7 cellular contexts compared by ENCODE assay signal in the genomic region with DNA sequence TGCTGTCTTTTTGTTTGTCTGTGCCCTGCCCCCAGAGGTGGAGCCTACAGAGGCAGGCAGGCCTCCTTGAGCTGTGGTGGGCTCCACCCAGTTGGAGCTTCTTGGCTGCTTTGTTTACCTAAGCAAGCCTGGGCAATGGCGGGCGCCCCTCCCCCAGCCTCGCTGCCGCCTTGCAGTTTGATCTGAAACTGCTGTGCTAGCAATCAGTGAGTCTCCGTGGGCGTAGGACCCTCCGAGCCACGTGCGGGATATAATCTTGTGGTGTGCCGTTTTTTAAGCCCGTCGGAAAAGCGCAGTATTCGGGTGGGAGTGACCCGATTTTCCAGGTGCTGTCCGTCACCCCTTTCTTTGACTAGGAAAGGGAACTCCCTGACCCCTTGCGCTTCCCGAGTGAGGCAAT.
DNase-seq lines count a peak whose midpoint lies in the region; ATAC-seq and TF ChIP-seq lines count a peak whose summit lies in the region.
"Not testable (repeated sequence)": the region's sequence is repeated elsewhere in the genome, so short reads cannot be mapped to it uniquely, and the experiment has no call there.

No MANE protein-coding gene starts in this region.

- H3K79me2 ChIP-seq in GM23338 (replicated peaks; ENCODE audit: insufficient read depth); smooth muscle cell (ENCODE audit: low read depth): not testable (repeated sequence)

- peak overlapping the region; percentile 80; the same call in 1 of the 2 replicates for H3K27ac ChIP-seq in GM23338 (ENCODE audit: low read depth)
- not testable (repeated sequence) for H3K27ac ChIP-seq in iPS DF 6.9 (ENCODE audit: low read length); smooth muscle cell (ENCODE audit: low read depth)

- H3K9me3 Mint-ChIP-seq in GM23338 (peaks cover 15% of the 10 kb centered on the region), nephron progenitor cell (peaks cover 21% of the 10 kb centered on the region)
- H3K9me3 Mint-ChIP-seq in chondrocyte (ENCODE audit: low read depth) = not testable (repeated sequence)

- H3K4me3 Mint-ChIP-seq in GM23338 (peak overlapping the region; percentile 55), chondrocyte (ENCODE audit: unreplicated experiment) (peak overlapping the region; percentile 49), nephron progenitor cell (peak overlapping the region; percentile 40)

- H3K9me3 ChIP-seq in iPS DF 6.9 (ENCODE audit: control insufficient read depth, insufficient read depth, low read length); smooth muscle cell (replicated peaks; ENCODE audit: low read depth): not testable (repeated sequence)

- no CpG with 5 or more reads among the region's 18 CpGs for WGBS in iPS DF 6.9 (ENCODE audit: insufficient coverage, insufficient read length)
- 48% methylated on average over 18 of the region's 18 CpGs for WGBS in smooth muscle cell (ENCODE audit: low lambda C conversion rate)

- not testable (repeated sequence) for TF ChIP-seq CTCF in GM23338 (conservative IDR thresholded peaks at IDR 0.05; ENCODE audit: low read depth in 2 of 2); chondrocyte (IDR thresholded peaks at IDR 0.05); nephron progenitor cell (IDR thresholded peaks at IDR 0.05); smooth muscle cell (IDR thresholded peaks at IDR 0.05; ENCODE audit: borderline replicate concordance, insufficient read depth, poor library complexity, severe bottlenecking)

- POLR2A ChIA-PET in HEK293T (lab: Yijun Ruan, JAX) = interaction anchor here (1.8 kb wide), 1 partner anchor 10 kb away, joined by 5 read pairs; no protein-coding TSS in a partner anchor

- peaks cover 12% of the 10 kb centered on the region; the same call in 2 of the 3 replicates for H3K36me3 Mint-ChIP-seq in GM23338 (ENCODE audit: low read depth)
- not testable (repeated sequence) for H3K36me3 Mint-ChIP-seq in chondrocyte (ENCODE audit: low read depth)
- peaks cover 12% of the 10 kb centered on the region for H3K36me3 Mint-ChIP-seq in nephron progenitor cell (ENCODE audit: low read depth)

- peak overlapping the region; percentile 49 for H3K4me3 ChIP-seq in GM23338
- peak overlapping the region; percentile 28; the same call in 1 of the 2 replicates for H3K4me3 ChIP-seq in iPS DF 6.9 (ENCODE audit: low read length)
- H3K4me3 ChIP-seq in smooth muscle cell = peak overlapping the region; percentile 30

- not testable (repeated sequence) for H3K9me2 ChIP-seq in GM23338 (ENCODE audit: insufficient read depth)

- not testable (repeated sequence) for DNase-seq in GM23338 (ENCODE audit: low spot score); HEK293T (ENCODE audit: extremely low spot score); chondrocyte (ENCODE audit: low spot score); iPS DF 6.9 (ENCODE audit: low read depth, low spot score); nephron progenitor cell; smooth muscle cell (lab: John Stamatoyannopoulos, UW; ENCODE audit: unreplicated experiment)
- DNase-seq in NCI-H2227 (lab: John Stamatoyannopoulos, UW; ENCODE audit: unreplicated experiment) = peak; percentile 1

- not testable (repeated sequence) for H3K36me3 ChIP-seq in GM23338 (ENCODE audit: insufficient read depth); iPS DF 6.9 (ENCODE audit: control insufficient read depth, insufficient read depth, low read length); smooth muscle cell (ENCODE audit: low read depth)

- not testable (repeated sequence) for H3K27me3 ChIP-seq in GM23338 (ENCODE audit: insufficient read depth); iPS DF 6.9 (ENCODE audit: control insufficient read depth, insufficient read depth, low read length); smooth muscle cell (ENCODE audit: low read depth)

- CTCF ChIA-PET in HEK293T (lab: Yijun Ruan, JAX) = interaction anchor here (0.7 to 1.6 kb wide), 6 partner anchors 12 to 122 kb away, joined by 3 to 8 read pairs (median 3); no protein-coding TSS in a partner anchor

- H3F3A ChIP-seq in GM23338 (replicated peaks; ENCODE audit: low read depth); smooth muscle cell (ENCODE audit: low read depth): not testable (repeated sequence)

- peaks cover 12% of the 10 kb centered on the region for H3K27me3 Mint-ChIP-seq in GM23338 (ENCODE audit: insufficient read depth, low read depth, poor library complexity)
- H3K27me3 Mint-ChIP-seq in chondrocyte (ENCODE audit: low read depth); nephron progenitor cell (ENCODE audit: low read depth, poor library complexity): not testable (repeated sequence)

- H3K27ac Mint-ChIP-seq in GM23338 (peak overlapping the region; percentile 94), nephron progenitor cell (peak overlapping the region; percentile 7)
- H3K27ac Mint-ChIP-seq in chondrocyte (ENCODE audit: unreplicated experiment) = not testable (repeated sequence)

- peak; percentile 53 for ATAC-seq in GM23338

- peak overlapping the region; percentile 52; the same call in 1 of the 2 replicates for H3K4me2 ChIP-seq in GM23338
- peak overlapping the region; percentile 54 for H3K4me2 ChIP-seq in smooth muscle cell

- H3K4me1 ChIP-seq in GM23338 (ENCODE audit: insufficient read depth) = peaks cover 10% of the 10 kb centered on the region
- H3K4me1 ChIP-seq in iPS DF 6.9 (ENCODE audit: control insufficient read depth, insufficient read depth, low read length); smooth muscle cell (ENCODE audit: low read depth): not testable (repeated sequence)

- H3K9ac ChIP-seq in smooth muscle cell (ENCODE audit: low read depth) = not testable (repeated sequence)

- peaks cover 16% of the 10 kb centered on the region for H3K4me1 Mint-ChIP-seq in GM23338
- H3K4me1 Mint-ChIP-seq in chondrocyte (ENCODE audit: low read depth); nephron progenitor cell: not testable (repeated sequence)

- H2AFZ ChIP-seq in GM23338; smooth muscle cell (ENCODE audit: low read depth): not testable (repeated sequence)

- H4K20me1 ChIP-seq in GM23338 (replicated peaks; ENCODE audit: insufficient read depth); smooth muscle cell (ENCODE audit: low read depth): not testable (repeated sequence)

TF ChIP-seq in HEK293T, 16 proteins besides CTCF, POLR2A, EP300 and RAD21:
- peak; percentile 75 for TF ChIP-seq L3MBTL2 (conservative IDR thresholded peaks at IDR 0.05)
